Comparison of ENCODE assay signal across 24 cellular contexts in the genomic region with DNA sequence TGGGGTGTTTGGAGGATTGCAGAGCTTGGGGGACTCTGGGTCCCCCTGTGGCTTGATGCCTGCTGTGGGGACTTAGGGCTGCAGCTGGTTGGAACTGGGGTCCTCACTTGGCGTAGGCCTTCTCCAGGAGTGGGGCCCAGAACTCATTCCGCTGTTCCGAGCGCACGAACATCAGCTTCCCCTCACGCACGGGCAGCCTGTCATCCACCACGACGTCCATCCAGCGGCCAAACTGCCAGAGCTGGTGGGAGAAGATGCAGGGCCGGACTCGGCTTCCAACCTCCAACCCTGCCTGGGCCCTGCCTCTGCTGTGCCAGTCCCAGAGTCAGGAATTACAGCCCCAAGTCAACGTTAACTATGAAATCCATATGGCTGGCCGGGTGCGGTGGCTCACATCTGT. TPM values are rescaled to one million over a fixed set of nuclear protein-coding genes. Genes with fewer than 3 reads are reported as not detected.
DNase-seq lines count a peak whose midpoint lies in the region; ATAC-seq lines count a peak whose summit lies in the region.
"Had no signal": no experiment of that assay in that cellular context is flagged by ENCODE, and none has a peak within 500 bp of the region (broad histone marks: within the 10 kb centered on the region; RNA-seq: fewer than 3 reads in every experiment).

No MANE protein-coding gene starts in this region.

- no peak overlapping the region for H3K4me3 ChIP-seq in H7 (ENCODE audit: insufficient read depth, low read depth, low read length)

- no peaks in the 10 kb centered on the region for H3K9me3 Mint-ChIP-seq in effector memory CD8-positive, alpha-beta T cell

- intact Hi-C loops in sciatic nerve (cut with DNase I), result no loop called here

- H3K36me3 Mint-ChIP-seq in effector memory CD8-positive, alpha-beta T cell (ENCODE audit: insufficient read depth), result peaks cover 6% of the 10 kb centered on the region
- H3K36me3 Mint-ChIP-seq: CD4-positive, CD25-positive, alpha-beta regulatory T cell had no signal

- DNase-seq in Daoy (ENCODE audit: low read depth) (peak; percentile 3), H7 (peak; percentile 25), sciatic nerve (ENCODE audit: low spot score) (peak; percentile 54), DMS153 treated with DMSO at 0.1 percent for 48 hours (lab: John Stamatoyannopoulos, UW; ENCODE audit: unreplicated experiment) (no peak), superior temporal gyrus (ENCODE audit: extremely low spot score) (no peak)
- no peak for DNase-seq in effector memory CD8-positive, alpha-beta T cell
- DNase-seq in activated T-cell treated with anti-CD3 and anti-CD28 coated beads, Interleukin-2, amount 50 U/mL, for 48 hours, result no peak
- DNase-seq: CD4-positive, CD25-positive, alpha-beta regulatory T cell; DMS79 treated with DMSO at 0.1 percent for 48 hours; HFFc6; Karpas-422; MM.1S; NCI-H1105; NCI-H1694 treated with DMSO at 0.1 percent for 48 hours; NCI-H2107; NCI-H345; NCI-H526; NK-92 treated with Interleukin-12 subunit alpha and Interleukin-12 subunit beta, amount 100 ng/mL, for 24 hours; SHP77 treated with DMSO at 0.1 percent for 48 hours had no signal

- H3K36me3 ChIP-seq in H7 (replicated peaks; ENCODE audit: control insufficient read depth, insufficient read depth, low read length), result no peaks in the 10 kb centered on the region

- no peak for ATAC-seq in effector memory CD8-positive, alpha-beta T cell (replicated peaks)
- no peak for ATAC-seq in sciatic nerve

- peak overlapping the region; percentile 38 to 72 for H3K27ac Mint-ChIP-seq in effector memory CD8-positive, alpha-beta T cell
- H3K27ac Mint-ChIP-seq: B cell; CD4-positive, CD25-positive, alpha-beta regulatory T cell; HFFc6 had no signal

- H3K4me1 Mint-ChIP-seq in effector memory CD8-positive, alpha-beta T cell (ENCODE audit: low read depth in 2 of 2), result peaks cover 20% of the 10 kb centered on the region in 2 donors

- peaks cover 7% of the 10 kb centered on the region for H3K27me3 ChIP-seq in H7 (ENCODE audit: control insufficient read depth, insufficient read depth, low read length)

- no peak overlapping the region for H3K4me3 Mint-ChIP-seq in effector memory CD8-positive, alpha-beta T cell
- H3K4me3 Mint-ChIP-seq: B cell; CD4-positive, CD25-positive, alpha-beta regulatory T cell; HFFc6 had no signal

- no peaks in the 10 kb centered on the region for H3K27me3 Mint-ChIP-seq in effector memory CD8-positive, alpha-beta T cell
- H3K27me3 Mint-ChIP-seq: B cell; CD4-positive, CD25-positive, alpha-beta regulatory T cell had no signal

RNA-seq across cellular contexts. Expression of gene CAPN12, which starts 2.6 kb away (rescaled TPM):
- total RNA-seq in Daoy (2014; rRNA removed; shearing (Covaris generic)), result not detected in 2 replicates
- 3.0 and 5.4 TPM in 2 replicates for total RNA-seq in H7 (2014; rRNA removed; shearing (Covaris generic))
- total RNA-seq in sciatic nerve, result 5.6 TPM
- total RNA-seq: RPMI7951 had no signal

RNA-seq across cellular contexts. Expression of gene LGALS7, which starts 31.6 kb away (rescaled TPM):
- not detected in 2 replicates for total RNA-seq in Daoy (2014; rRNA removed; shearing (Covaris generic))
- total RNA-seq in H7 (2014; rRNA removed; shearing (Covaris generic)), result 0.37 and 1.9 TPM in 2 replicates
- not detected for total RNA-seq in sciatic nerve
- total RNA-seq: B cell; Caco-2; CD4-positive, CD25-positive, alpha-beta regulatory T cell; H1; HFFc6; OCI-LY7; RPMI7951 had no signal

RNA-seq across cellular contexts. Expression of gene LGALS7B, which starts 47.3 kb away (rescaled TPM):
- not detected in 2 replicates for total RNA-seq in Daoy (2014; rRNA removed; shearing (Covaris generic))
- total RNA-seq in H7 (2014; rRNA removed; shearing (Covaris generic)), result not detected in 2 replicates
- not detected for total RNA-seq in sciatic nerve
- total RNA-seq: B cell; Caco-2; CD4-positive, CD25-positive, alpha-beta regulatory T cell; H1; HFFc6; OCI-LY7; RPMI7951 had no signal

Comparison
In these comparisons a context has a peak if more than half of its experiments do, and no peak if none do; other contexts are left out.
1. DNase-seq: peak in Daoy (single experiment), H7 (single experiment) and sciatic nerve (single experiment); none in effector memory CD8-positive, alpha-beta T cell (0 of 3), activated T-cell treated with anti-CD3 and anti-CD28 coated beads, Interleukin-2, amount 50 U/mL, for 48 hours (0 of 2), DMS153 treated with DMSO at 0.1 percent for 48 hours (single experiment) and superior temporal gyrus (single experiment).